ENCODE assay signal across 10 cellular contexts in genomic region chr19:55304279-55304978, GRCh38. TPM values are rescaled to one million over a fixed set of nuclear protein-coding genes. Genes with fewer than 3 reads are reported as not detected.
DNase-seq lines count a peak whose midpoint lies in the region; ATAC-seq, FAIRE-seq and TF ChIP-seq lines count a peak whose summit lies in the region.
"Had no signal": no experiment of that assay in that cellular context is flagged by ENCODE, and none has a peak within 500 bp of the region (broad histone marks: within the 10 kb centered on the region; RNA-seq: fewer than 3 reads in every experiment).

No MANE protein-coding gene starts in this region.

- no peaks in the 10 kb centered on the region for H3K27me3 Mint-ChIP-seq in activated CD8-positive, alpha-beta memory T cell treated with anti-CD3 and anti-CD28 coated beads, Interleukin-2, amount 10 ng/mL, durations not matched to agents 7 days and 5 days
- H3K27me3 Mint-ChIP-seq in astrocyte (ENCODE audit: low read depth, unreplicated experiment) (no peaks in the 10 kb centered on the region), progenitor cell of endocrine pancreas (no peaks in the 10 kb centered on the region)

- H3K4me1 ChIP-seq in astrocyte (ENCODE audit: insufficient read depth, low read length), result peaks cover 4% of the 10 kb centered on the region

- H3K27ac Mint-ChIP-seq in activated CD8-positive, alpha-beta memory T cell treated with anti-CD3 and anti-CD28 coated beads, Interleukin-2, amount 10 ng/mL, durations not matched to agents 7 days and 5 days, result no peak overlapping the region
- H3K27ac Mint-ChIP-seq in astrocyte (ENCODE audit: unreplicated experiment) (peak overlapping the region; percentile 18), progenitor cell of endocrine pancreas (no peak overlapping the region)

- no peak overlapping the region for H3K27ac ChIP-seq in astrocyte (ENCODE audit: low read depth, low read length)
- H3K27ac ChIP-seq: heart left ventricle, HL-60 had no signal

- peaks cover 25% of the 10 kb centered on the region for H3K4me1 Mint-ChIP-seq in activated CD8-positive, alpha-beta memory T cell treated with anti-CD3 and anti-CD28 coated beads, Interleukin-2, amount 10 ng/mL, durations not matched to agents 7 days and 5 days
- H3K4me1 Mint-ChIP-seq in astrocyte (ENCODE audit: low read depth, unreplicated experiment) (no peaks in the 10 kb centered on the region), progenitor cell of endocrine pancreas (ENCODE audit: low read depth) (no peaks in the 10 kb centered on the region)

- no peaks in the 10 kb centered on the region for H3K36me3 ChIP-seq in MG63
- H3K36me3 ChIP-seq in astrocyte (ENCODE audit: insufficient read depth, low read length), result peaks cover 23% of the 10 kb centered on the region

- DNase-seq in activated CD8-positive, alpha-beta memory T cell treated with anti-CD3 and anti-CD28 coated beads, Interleukin-2, amount 10 ng/mL, durations not matched to agents 7 days and 5 days, result peak; percentile 65
- DNase-seq in activated CD8-positive, alpha-beta memory T cell treated with anti-CD3 and anti-CD28 coated beads, Interleukin-2, amount 50 U/mL, for 4 hours, result no peak
- DNase-seq in MG63 (peak; percentile 44), astrocyte (ENCODE audit: low read depth) (no peak), progenitor cell of endocrine pancreas (ENCODE audit: low spot score, unreplicated experiment) (no peak)
- peak; percentile 18 for DNase-seq in stimulated activated CD4-positive, alpha-beta T cell treated with anti-CD3 and anti-CD28 coated beads, Interleukin-4, amount 100 ng/mL, for 1 hour

- ATAC-seq in activated CD8-positive, alpha-beta memory T cell treated with anti-CD3 and anti-CD28 coated beads, Interleukin-2, amount 10 ng/mL, durations not matched to agents 7 days and 5 days, result peak; percentile 24
- ATAC-seq in GM21367 (IDR thresholded peaks at IDR 0.05; ENCODE audit: unreplicated experiment) (no peak), GM21576 (IDR thresholded peaks at IDR 0.05; ENCODE audit: unreplicated experiment) (no peak)

- H3K9me3 Mint-ChIP-seq in activated CD8-positive, alpha-beta memory T cell treated with anti-CD3 and anti-CD28 coated beads, Interleukin-2, amount 10 ng/mL, durations not matched to agents 7 days and 5 days (ENCODE audit: low read depth), result no peaks in the 10 kb centered on the region
- H3K9me3 Mint-ChIP-seq in astrocyte (ENCODE audit: unreplicated experiment), result no peaks in the 10 kb centered on the region
- H3K9me3 Mint-ChIP-seq in progenitor cell of endocrine pancreas (ENCODE audit: low read depth), result no peaks in the 10 kb centered on the region

- H3K4me2 ChIP-seq in astrocyte (ENCODE audit: low read length), result no peak overlapping the region

- H3K4me3 Mint-ChIP-seq in activated CD8-positive, alpha-beta memory T cell treated with anti-CD3 and anti-CD28 coated beads, Interleukin-2, amount 10 ng/mL, durations not matched to agents 7 days and 5 days, result no peak overlapping the region
- H3K4me3 Mint-ChIP-seq in astrocyte (ENCODE audit: unreplicated experiment) (no peak overlapping the region), progenitor cell of endocrine pancreas (ENCODE audit: low read depth) (no peak overlapping the region)

- TF ChIP-seq CTCF in astrocyte (IDR thresholded peaks at IDR 0.05; ENCODE audit: insufficient read depth, low read depth, low read length), result no peak
- no peak for TF ChIP-seq CTCF in progenitor cell of endocrine pancreas (IDR thresholded peaks at IDR 0.05; ENCODE audit: unreplicated experiment)

- no peak for FAIRE-seq in astrocyte (lab: Jason Lieb, UNC)

- no peaks in the 10 kb centered on the region for H3K27me3 ChIP-seq in MG63
- no peaks in the 10 kb centered on the region for H3K27me3 ChIP-seq in astrocyte (ENCODE audit: insufficient read depth, low read length)
- H3K27me3 ChIP-seq: heart left ventricle had no signal

- H3K36me3 Mint-ChIP-seq in activated CD8-positive, alpha-beta memory T cell treated with anti-CD3 and anti-CD28 coated beads, Interleukin-2, amount 10 ng/mL, durations not matched to agents 7 days and 5 days, result peaks cover 4% of the 10 kb centered on the region
- peaks cover 31% of the 10 kb centered on the region for H3K36me3 Mint-ChIP-seq in astrocyte (ENCODE audit: low read depth, unreplicated experiment)
- peaks cover 19% of the 10 kb centered on the region for H3K36me3 Mint-ChIP-seq in progenitor cell of endocrine pancreas (ENCODE audit: insufficient read depth)

- no peak overlapping the region for H3K9ac ChIP-seq in astrocyte (ENCODE audit: low read length)

- H3K79me2 ChIP-seq in astrocyte (ENCODE audit: insufficient read depth, low read length), result no peaks in the 10 kb centered on the region

- no peak overlapping the region for H2AFZ ChIP-seq in astrocyte (ENCODE audit: low read depth, low read length)

- H3K9me3 ChIP-seq in MG63 (peaks cover 3% of the 10 kb centered on the region), astrocyte (ENCODE audit: insufficient read depth, low read depth, low read length) (peaks cover 3% of the 10 kb centered on the region)
- H3K9me3 ChIP-seq: heart left ventricle had no signal

- CTCF ChIA-PET in activated CD8-positive, alpha-beta memory T cell treated with anti-CD3 and anti-CD28 coated beads, Interleukin-2, amount 10 ng/mL, durations not matched to agents 7 days and 5 days (lab: Charles Lee), result interaction anchor here (1.8 to 3.6 kb wide), 2 partner anchors 12 to 34 kb away, joined by 5 to 45 read pairs; partner anchors contain the start of gene KMT5C

- no peaks in the 10 kb centered on the region for H4K20me1 ChIP-seq in astrocyte (ENCODE audit: insufficient read depth, low read length)

- no peak overlapping the region for H3K4me3 ChIP-seq in MG63
- no peak overlapping the region for H3K4me3 ChIP-seq in astrocyte (ENCODE audit: insufficient read depth, low read depth, low read length)
- H3K4me3 ChIP-seq: heart left ventricle had no signal

RNA-seq across cellular contexts. Expression of gene BRSK1, which starts 20.6 kb away (rescaled TPM):
- 1 to 10 TPM; 6.9 to 9.1 TPM for total RNA-seq in activated CD8-positive, alpha-beta memory T cell treated with anti-CD3 and anti-CD28 coated beads, Interleukin-2, amount 10 ng/mL, durations not matched to agents 7 days and 5 days
- total RNA-seq in MG63 (2014; rRNA removed; shearing (Covaris generic); ENCODE audit: low replicate concordance), result 0.89 TPM in 1 of 2 replicates, not detected in the other
- total RNA-seq in astrocyte, result 17.6 and 18.8 TPM in 2 replicates
- 67.6 and 68.7 TPM in 2 replicates for total RNA-seq in progenitor cell of endocrine pancreas

RNA-seq across cellular contexts. Expression of gene TMEM150B, which starts 20.7 kb away (rescaled TPM):
- 1 to 10 TPM; 1.2 to 2.4 TPM for total RNA-seq in activated CD8-positive, alpha-beta memory T cell treated with anti-CD3 and anti-CD28 coated beads, Interleukin-2, amount 10 ng/mL, durations not matched to agents 7 days and 5 days
- not detected in 2 replicates for total RNA-seq in MG63 (2014; rRNA removed; shearing (Covaris generic); ENCODE audit: low replicate concordance)
- total RNA-seq in astrocyte (not detected in 2 replicates), progenitor cell of endocrine pancreas (not detected in 2 replicates)

RNA-seq across cellular contexts. Expression of gene HSPBP1, which starts 24.5 kb away (rescaled TPM):
- total RNA-seq in activated CD8-positive, alpha-beta memory T cell treated with anti-CD3 and anti-CD28 coated beads, Interleukin-2, amount 10 ng/mL, durations not matched to agents 7 days and 5 days, result 10 to 100 TPM; 35.0 to 38.2 TPM
- total RNA-seq in MG63 (2014; rRNA removed; shearing (Covaris generic); ENCODE audit: low replicate concordance), result 64.6 and 122 TPM in 2 replicates
- total RNA-seq in astrocyte, result 34.8 and 39.8 TPM in 2 replicates
- total RNA-seq in progenitor cell of endocrine pancreas, result 46.1 and 46.9 TPM in 2 replicates

RNA-seq across cellular contexts. Expression of gene KMT5C, which starts 35.2 kb away (rescaled TPM):
- total RNA-seq in activated CD8-positive, alpha-beta memory T cell treated with anti-CD3 and anti-CD28 coated beads, Interleukin-2, amount 10 ng/mL, durations not matched to agents 7 days and 5 days, result 10 to 100 TPM; 26.4 to 35.3 TPM
- 2.8 and 11.1 TPM in 2 replicates for total RNA-seq in MG63 (2014; rRNA removed; shearing (Covaris generic); ENCODE audit: low replicate concordance)
- total RNA-seq in astrocyte (14.6 and 16.0 TPM in 2 replicates), progenitor cell of endocrine pancreas (68.4 and 68.6 TPM in 2 replicates)

RNA-seq across cellular contexts. Expression of gene PPP6R1, which starts 45.6 kb away (rescaled TPM):
- 100 to 1,000 TPM; 263 to 291 TPM for total RNA-seq in activated CD8-positive, alpha-beta memory T cell treated with anti-CD3 and anti-CD28 coated beads, Interleukin-2, amount 10 ng/mL, durations not matched to agents 7 days and 5 days
- 59.5 and 102 TPM in 2 replicates for total RNA-seq in MG63 (2014; rRNA removed; shearing (Covaris generic); ENCODE audit: low replicate concordance)
- total RNA-seq in astrocyte, result 73.8 and 75.2 TPM in 2 replicates
- total RNA-seq in progenitor cell of endocrine pancreas, result 70.9 and 72.3 TPM in 2 replicates

Comparison
In these comparisons a context has a peak if more than half of its experiments do, and no peak if none do; other contexts are left out.
1. DNase-seq: peak in activated CD8-positive, alpha-beta memory T cell treated with anti-CD3 and anti-CD28 coated beads, Interleukin-2, amount 10 ng/mL, durations not matched to agents 7 days and 5 days (single experiment), MG63 (single experiment) and stimulated activated CD4-positive, alpha-beta T cell treated with anti-CD3 and anti-CD28 coated beads, Interleukin-4, amount 100 ng/mL, for 1 hour (single experiment); none in activated CD8-positive, alpha-beta memory T cell treated with anti-CD3 and anti-CD28 coated beads, Interleukin-2, amount 50 U/mL, for 4 hours (single experiment), astrocyte (single experiment) and progenitor cell of endocrine pancreas (single experiment).